In the genomic region with DNA sequence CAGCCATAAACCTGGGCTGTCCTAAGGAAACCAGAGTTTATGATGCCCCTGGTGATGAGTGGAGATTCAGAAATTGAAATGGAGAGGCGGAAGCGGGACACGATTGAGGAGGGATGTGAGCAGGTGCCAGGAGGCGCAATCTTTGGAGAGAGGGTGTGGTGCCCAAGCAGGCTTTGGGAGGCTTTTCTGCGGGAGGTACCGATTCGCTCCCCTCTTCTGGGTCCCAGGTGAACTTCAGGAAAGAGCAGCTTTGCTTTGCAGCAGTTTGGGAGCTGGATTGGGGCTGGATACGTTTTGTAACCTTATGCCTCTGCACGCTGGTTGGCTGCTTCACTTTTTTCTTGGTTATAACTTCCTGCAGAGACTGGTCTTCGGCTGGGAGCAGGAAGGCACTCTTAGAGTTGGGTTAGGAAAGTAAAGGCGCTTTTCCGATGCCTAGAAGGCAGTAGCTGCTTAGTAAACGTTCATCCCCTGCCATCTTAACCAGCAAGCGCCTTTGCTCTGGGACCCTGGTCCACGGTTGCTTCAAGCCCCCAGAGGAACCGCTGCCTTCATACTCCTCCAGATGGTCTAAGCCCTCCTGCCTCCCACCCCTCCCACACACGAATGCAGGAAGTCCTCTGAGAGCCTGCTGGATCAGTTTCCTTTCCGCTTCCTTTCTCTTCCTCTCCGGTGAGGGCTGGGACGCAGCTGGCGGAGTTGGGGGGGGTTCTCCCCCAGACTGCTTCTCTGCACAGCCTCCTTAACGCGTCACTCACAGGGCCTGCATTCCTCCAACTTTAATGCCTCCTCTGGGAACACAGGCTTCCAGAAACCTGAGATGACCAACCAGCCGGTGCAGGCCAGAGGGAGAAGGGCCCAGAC, we compare ENCODE assay signal across 8 cellular contexts. TPM values are rescaled to one million over a fixed set of nuclear protein-coding genes. Genes with fewer than 3 reads are reported as not detected.
DNase-seq lines count a peak whose midpoint lies in the region; ATAC-seq, FAIRE-seq and TF ChIP-seq lines count a peak whose summit lies in the region.

No MANE protein-coding gene starts in this region.

- peak overlapping the region in 9 of 12 donors; percentile 2 to 43 (median 33) for H3K4me3 ChIP-seq in heart left ventricle
- H3K4me3 ChIP-seq in psoas muscle = peak overlapping the region; percentile 48

- TF ChIP-seq CTCF in heart left ventricle (IDR thresholded peaks at IDR 0.05) (no peak), psoas muscle (IDR thresholded peaks at IDR 0.05) (no peak), D721Med (IDR thresholded peaks at IDR 0.05; ENCODE audit: insufficient read depth, missing control alignments) (no peak)

- DNase-seq in ELF-1 (ENCODE audit: low read depth, low spot score) = peak; percentile 75
- DNase-seq in NOMO-1 treated with dmso at 0.1 percent for 144 hours (lab: John Stamatoyannopoulos, UW; ENCODE audit: unreplicated experiment) = peak; percentile 36
- DNase-seq in heart left ventricle = peak; percentile 43 to 72 (median 52)
- DNase-seq in psoas muscle = peak; percentile 27 to 73
- DNase-seq in D721Med (ENCODE audit: insufficient read length, low spot score) = no peak
- DNase-seq in activated CD8-positive, alpha-beta memory T cell treated with anti-CD3 and anti-CD28 coated beads for 24 hours = no peak
- no peak for DNase-seq in stimulated activated naive CD8-positive, alpha-beta T cell treated with anti-CD3 and anti-CD28 coated beads, Interleukin-15, Interleukin-2, amounts not matched to agents 100 U/mL and 50 U/mL, for 24 hours

- no peaks in the 10 kb centered on the region for H3K27me3 ChIP-seq in heart left ventricle
- H3K27me3 ChIP-seq in psoas muscle (ENCODE audit: insufficient read depth in 3 of 3, low read length in 2 of 3) = peaks cover 0 to 1% (median 0%) of the 10 kb centered on the region in 3 donors

- H3K4me1 ChIP-seq in heart left ventricle = peaks cover 0 to 38% (median 9%) of the 10 kb centered on the region in 12 donors
- peaks cover 7% of the 10 kb centered on the region for H3K4me1 ChIP-seq in psoas muscle

- FAIRE-seq in D721Med (lab: Jason Lieb, UNC) = no peak

- ATAC-seq in heart left ventricle (peak; percentile 50 to 82 (median 78)), psoas muscle (peak in 2 of 4 donors; percentile 40 to 72), GM21360 (IDR thresholded peaks at IDR 0.05; ENCODE audit: unreplicated experiment) (no peak)
- ATAC-seq in stimulated activated naive CD8-positive, alpha-beta T cell treated with anti-CD3 and anti-CD28 coated beads, Interleukin-15, Interleukin-2, amounts not matched to agents 100 U/mL and 50 U/mL, for 24 hours = no peak

- intact Hi-C loops in heart left ventricle (cut with DNase I) (loop anchor here in 1 of 10 donors (10.0 kb wide), 1 partner anchor 78 kb away; no protein-coding TSS in a partner anchor), psoas muscle (cut with DNase I) (no loop called here)

- H3K36me3 ChIP-seq in heart left ventricle = no peaks in the 10 kb centered on the region
- no peaks in the 10 kb centered on the region for H3K36me3 ChIP-seq in psoas muscle (ENCODE audit: insufficient read depth in 1 of 2, low read depth in 1 of 2)

- no peaks in the 10 kb centered on the region for H3K9me3 ChIP-seq in heart left ventricle
- no peaks in the 10 kb centered on the region for H3K9me3 ChIP-seq in psoas muscle

- H3K27ac ChIP-seq in heart left ventricle = peak overlapping the region in 7 of 12 donors; percentile 7 to 70 (median 31)
- no peak overlapping the region for H3K27ac ChIP-seq in psoas muscle

- no peak for TF ChIP-seq POLR2A in heart left ventricle (IDR thresholded peaks at IDR 0.05)

- WGBS in heart left ventricle, 4 donors = 24 to 34% (median 29%) methylated on average over 23 to 24 of the region's 24 CpGs
- 9 to 13% (median 9%) methylated on average over 24 of the region's 24 CpGs for WGBS in psoas muscle, 3 donors

RNA-seq across cellular contexts. Expression of a gene that starts 15.2 kb away (rescaled TPM):
- total RNA-seq in heart left ventricle = 10 to 100 TPM in 2 of 9 donors, 1 to 10 TPM in 7; 5.0 to 42.4 (median 6.8) TPM
- 1 to 10 TPM; 1.8 to 4.0 TPM for polyA plus RNA-seq in heart left ventricle
- 10 to 100 TPM in 2 of 4 donors, 1 to 10 TPM in 2; 5.3 to 16.0 (median 9.7) TPM for total RNA-seq in psoas muscle
- 1 to 10 TPM; 2.0 to 4.7 (median 4.2) TPM for polyA plus RNA-seq in psoas muscle

Comparison
In these comparisons a context has a peak if more than half of its experiments do, and no peak if none do; other contexts are left out.
1. DNase-seq: peak in ELF-1 (single experiment), NOMO-1 treated with dmso at 0.1 percent for 144 hours (single experiment), heart left ventricle (5 of 5) and psoas muscle (2 of 2); none in D721Med (single experiment), activated CD8-positive, alpha-beta memory T cell treated with anti-CD3 and anti-CD28 coated beads for 24 hours (single experiment) and stimulated activated naive CD8-positive, alpha-beta T cell treated with anti-CD3 and anti-CD28 coated beads, Interleukin-15, Interleukin-2, amounts not matched to agents 100 U/mL and 50 U/mL, for 24 hours (single experiment).
2. ATAC-seq: peak in heart left ventricle (4 of 4); none in GM21360 (single experiment) and stimulated activated naive CD8-positive, alpha-beta T cell treated with anti-CD3 and anti-CD28 coated beads, Interleukin-15, Interleukin-2, amounts not matched to agents 100 U/mL and 50 U/mL, for 24 hours (single experiment).